Comparison of ENCODE assay signal across 1 cellular context in the genomic region with DNA sequence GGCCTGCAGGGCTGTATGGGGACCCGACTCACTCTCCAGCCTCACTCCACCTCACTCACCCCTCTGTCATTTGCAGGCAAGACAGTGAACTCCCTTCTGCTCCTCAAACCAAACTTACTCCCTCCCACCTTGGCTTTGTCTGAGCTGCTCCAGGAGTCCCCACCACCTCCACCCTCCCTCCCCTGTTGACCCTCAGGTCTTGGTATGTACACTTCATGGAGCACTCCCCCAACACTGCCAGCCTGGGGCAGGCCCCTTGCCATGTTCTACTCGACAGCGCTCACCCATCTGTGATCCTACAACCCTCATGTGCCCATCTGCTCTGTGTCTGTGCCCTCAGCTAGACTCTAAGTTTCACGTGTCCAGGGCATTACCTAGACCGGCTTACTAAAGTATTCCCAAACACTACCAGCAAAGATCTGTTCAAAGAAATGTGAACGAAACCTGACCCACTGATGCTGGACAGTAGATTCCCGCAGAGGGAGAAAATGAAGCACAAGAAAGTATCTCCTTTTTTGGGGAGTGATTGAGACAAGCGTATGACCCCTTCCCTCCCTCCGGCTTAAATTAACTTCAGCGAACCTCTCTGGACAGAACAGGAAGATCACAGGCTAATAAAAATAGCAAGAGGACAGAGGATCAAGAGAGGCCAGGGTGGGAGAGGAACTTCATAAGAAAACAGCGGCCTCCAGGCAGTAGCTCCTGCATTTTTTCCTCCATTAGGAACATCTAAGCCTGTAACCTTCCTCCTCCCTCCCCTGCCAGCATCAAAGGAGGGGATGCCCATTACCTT.
TF ChIP-seq lines count a peak whose summit lies in the region.

No MANE protein-coding gene starts in this region.

TF ChIP-seq in K562, 482 proteins besides CTCF, POLR2A, EP300 and RAD21 (continued from another document):
- TF ChIP-seq, protein P1, sequence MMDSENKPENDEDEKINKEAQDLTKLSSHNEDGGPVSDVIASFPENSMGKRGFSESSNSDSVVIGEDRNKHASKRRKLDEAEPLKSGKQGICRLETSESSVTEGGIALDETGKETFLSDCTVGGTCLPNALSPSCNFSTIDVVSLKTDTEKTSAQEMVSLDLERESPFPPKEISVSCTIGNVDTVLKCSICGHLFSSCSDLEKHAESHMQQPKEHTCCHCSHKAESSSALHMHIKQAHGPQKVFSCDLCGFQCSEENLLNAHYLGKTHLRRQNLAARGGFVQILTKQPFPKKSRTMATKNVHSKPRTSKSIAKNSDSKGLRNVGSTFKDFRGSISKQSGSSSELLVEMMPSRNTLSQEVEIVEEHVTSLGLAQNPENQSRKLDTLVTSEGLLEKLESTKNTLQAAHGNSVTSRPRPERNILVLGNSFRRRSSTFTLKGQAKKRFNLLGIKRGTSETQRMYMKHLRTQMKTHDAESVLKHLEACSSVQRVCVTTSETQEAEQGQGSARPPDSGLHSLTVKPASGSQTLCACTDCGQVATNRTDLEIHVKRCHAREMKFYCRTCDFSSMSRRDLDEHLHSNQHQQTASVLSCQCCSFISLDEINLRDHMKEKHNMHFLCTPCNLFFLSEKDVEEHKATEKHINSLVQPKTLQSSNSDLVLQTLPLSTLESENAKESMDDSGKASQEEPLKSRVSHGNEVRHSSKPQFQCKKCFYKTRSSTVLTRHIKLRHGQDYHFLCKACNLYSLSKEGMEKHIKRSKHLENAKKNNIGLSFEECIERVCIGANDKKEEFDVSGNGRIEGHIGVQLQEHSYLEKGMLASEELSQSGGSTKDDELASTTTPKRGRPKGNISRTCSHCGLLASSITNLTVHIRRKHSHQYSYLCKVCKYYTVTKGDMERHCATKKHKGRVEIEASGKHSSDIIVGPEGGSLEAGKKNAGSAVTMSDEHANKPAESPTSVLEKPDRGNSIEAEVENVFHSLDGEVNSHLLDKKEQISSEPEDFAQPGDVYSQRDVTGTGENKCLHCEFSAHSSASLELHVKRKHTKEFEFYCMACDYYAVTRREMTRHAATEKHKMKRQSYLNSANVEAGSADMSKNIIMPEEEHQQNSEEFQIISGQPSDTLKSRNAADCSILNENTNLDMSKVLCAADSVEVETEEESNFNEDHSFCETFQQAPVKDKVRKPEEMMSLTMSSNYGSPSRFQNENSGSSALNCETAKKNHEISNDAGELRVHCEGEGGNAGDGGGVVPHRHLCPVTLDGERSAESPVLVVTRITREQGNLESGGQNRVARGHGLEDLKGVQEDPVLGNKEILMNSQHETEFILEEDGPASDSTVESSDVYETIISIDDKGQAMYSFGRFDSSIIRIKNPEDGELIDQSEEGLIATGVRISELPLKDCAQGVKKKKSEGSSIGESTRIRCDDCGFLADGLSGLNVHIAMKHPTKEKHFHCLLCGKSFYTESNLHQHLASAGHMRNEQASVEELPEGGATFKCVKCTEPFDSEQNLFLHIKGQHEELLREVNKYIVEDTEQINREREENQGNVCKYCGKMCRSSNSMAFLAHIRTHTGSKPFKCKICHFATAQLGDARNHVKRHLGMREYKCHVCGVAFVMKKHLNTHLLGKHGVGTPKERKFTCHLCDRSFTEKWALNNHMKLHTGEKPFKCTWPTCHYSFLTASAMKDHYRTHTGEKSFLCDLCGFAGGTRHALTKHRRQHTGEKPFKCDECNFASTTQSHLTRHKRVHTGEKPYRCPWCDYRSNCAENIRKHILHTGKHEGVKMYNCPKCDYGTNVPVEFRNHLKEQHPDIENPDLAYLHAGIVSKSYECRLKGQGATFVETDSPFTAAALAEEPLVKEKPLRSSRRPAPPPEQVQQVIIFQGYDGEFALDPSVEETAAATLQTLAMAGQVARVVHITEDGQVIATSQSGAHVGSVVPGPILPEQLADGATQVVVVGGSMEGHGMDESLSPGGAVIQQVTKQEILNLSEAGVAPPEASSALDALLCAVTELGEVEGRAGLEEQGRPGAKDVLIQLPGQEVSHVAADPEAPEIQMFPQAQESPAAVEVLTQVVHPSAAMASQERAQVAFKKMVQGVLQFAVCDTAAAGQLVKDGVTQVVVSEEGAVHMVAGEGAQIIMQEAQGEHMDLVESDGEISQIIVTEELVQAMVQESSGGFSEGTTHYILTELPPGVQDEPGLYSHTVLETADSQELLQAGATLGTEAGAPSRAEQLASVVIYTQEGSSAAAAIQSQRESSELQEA (IDR thresholded peaks at IDR 0.05; ENCODE audit: low read depth) = no peak
- TF ChIP-seq ZBTB7A (IDR thresholded peaks at IDR 0.05; ENCODE audit: borderline replicate concordance, control insufficient read depth, low read depth, low read length) (no peak), MYBL2 (IDR thresholded peaks at IDR 0.05; ENCODE audit: low read depth) (no peak), MYBL2 (CRISPR knock-in tag; IDR thresholded peaks at IDR 0.05; ENCODE audit: borderline replicate concordance) (no peak), GABPA (tag; conservative IDR thresholded peaks at IDR 0.05; ENCODE audit: low read depth) (no peak), JUNB (CRISPR knock-in tag; conservative IDR thresholded peaks at IDR 0.05) (no peak), ZNF79 (CRISPR knock-in tag; IDR thresholded peaks at IDR 0.05; ENCODE audit: low read depth) (no peak)
- TF ChIP-seq, protein P2, sequence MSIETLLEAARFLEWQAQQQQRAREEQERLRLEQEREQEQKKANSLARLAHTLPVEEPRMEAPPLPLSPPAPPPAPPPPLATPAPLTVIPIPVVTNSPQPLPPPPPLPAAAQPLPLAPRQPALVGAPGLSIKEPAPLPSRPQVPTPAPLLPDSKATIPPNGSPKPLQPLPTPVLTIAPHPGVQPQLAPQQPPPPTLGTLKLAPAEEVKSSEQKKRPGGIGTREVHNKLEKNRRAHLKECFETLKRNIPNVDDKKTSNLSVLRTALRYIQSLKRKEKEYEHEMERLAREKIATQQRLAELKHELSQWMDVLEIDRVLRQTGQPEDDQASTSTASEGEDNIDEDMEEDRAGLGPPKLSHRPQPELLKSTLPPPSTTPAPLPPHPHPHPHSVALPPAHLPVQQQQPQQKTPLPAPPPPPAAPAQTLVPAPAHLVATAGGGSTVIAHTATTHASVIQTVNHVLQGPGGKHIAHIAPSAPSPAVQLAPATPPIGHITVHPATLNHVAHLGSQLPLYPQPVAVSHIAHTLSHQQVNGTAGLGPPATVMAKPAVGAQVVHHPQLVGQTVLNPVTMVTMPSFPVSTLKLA (conservative IDR thresholded peaks at IDR 0.05) = no peak
- TF ChIP-seq, protein P3, sequence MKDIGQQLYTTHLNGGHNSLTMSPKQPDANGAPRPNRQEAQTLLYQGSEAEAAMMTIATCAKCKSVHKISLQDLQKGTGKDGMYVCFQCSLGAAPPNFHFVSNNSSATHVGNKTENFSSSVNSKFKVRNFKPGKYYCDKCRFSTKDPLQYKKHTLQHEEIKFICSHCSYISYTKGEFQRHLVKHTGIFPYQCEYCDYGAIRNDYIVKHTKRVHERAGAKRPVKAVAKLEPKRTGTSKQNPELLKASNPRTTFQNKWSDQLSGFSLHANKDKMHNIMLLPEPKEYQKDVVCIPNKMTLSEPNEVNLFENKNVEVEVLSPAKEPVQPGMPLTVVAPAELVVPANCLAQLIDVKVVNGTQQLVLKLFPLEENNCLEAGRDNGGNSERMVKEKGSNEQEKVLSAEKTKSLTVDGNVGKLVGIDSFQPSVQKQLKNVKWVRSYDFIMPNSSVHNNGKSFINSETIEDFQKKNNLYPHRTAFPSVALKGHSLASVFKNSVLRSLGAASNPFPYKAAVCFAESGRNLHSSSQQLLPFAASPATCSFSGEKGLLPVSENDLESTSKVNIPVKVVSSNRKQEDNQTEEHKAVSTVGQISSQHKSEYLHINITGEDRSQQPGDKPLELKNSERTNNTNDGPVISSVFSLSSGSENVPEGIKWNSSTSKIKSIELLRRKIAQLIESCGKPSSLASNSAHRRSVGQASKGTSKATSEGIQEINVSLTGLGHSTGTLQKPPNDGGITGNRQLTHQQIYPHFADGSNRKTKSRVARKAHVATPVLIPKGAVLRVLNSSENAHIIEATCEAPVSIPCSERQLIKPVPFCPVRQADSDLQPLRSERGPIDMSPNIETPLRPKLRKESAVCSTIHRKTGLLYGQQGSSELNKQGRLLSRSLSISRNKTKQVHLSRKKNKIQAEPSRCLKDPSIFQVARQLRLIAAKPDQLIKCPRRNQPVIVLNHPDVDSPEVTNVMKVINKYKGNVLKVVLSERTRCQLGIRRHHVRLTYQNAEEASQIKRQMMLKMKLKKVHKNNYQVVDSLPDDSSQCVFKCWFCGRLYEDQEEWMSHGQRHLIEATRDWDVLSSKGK (CRISPR knock-in tag; IDR thresholded peaks at IDR 0.05) = no peak
